Comparison of ENCODE assay signal across 24 cellular contexts in genomic region chr12:2187195-2187963, GRCh38.
"Had no signal": no experiment of that assay in that cellular context is flagged by ENCODE, and none has a peak within 500 bp of the region (broad histone marks: within the 10 kb centered on the region; RNA-seq: fewer than 3 reads in every experiment).

No MANE protein-coding gene starts in this region.

- H3K4me3 Mint-ChIP-seq: activated CD8-positive, alpha-beta T cell treated with anti-CD3 and anti-CD28 coated beads, Interleukin-2, amount 10 ng/mL, durations not matched to agents 7 days and 5 days; activated naive CD4-positive, alpha-beta T cell treated with anti-CD3 and anti-CD28 coated beads, Interleukin-2, amount 50 U/mL, for 24 hours; activated T-helper 1 cell treated with anti-CD3 and anti-CD28 coated beads, Interleukin-12 subunit alpha, Interleukin-12 subunit beta, Interleukin-2, Interleukin-4 antibody, amounts not matched to agents 30 ng/mL and 10 ng/mL and 1 ng/mL, durations not matched to agents 14 hours and 24 hours and 36 hours; brain; dendritic cell treated with granulocyte-macrophage colony-stimulating factor and Interleukin-4, amounts not matched to agents 40 ng/mL and 50 ng/mL, for 4 days; natural killer cell treated with Interleukin-12 subunit alpha and Interleukin-12 subunit beta and Interleukin-15 and Interleukin-18, amount 100 ng/mL, for 72 hours; stimulated activated naive CD8-positive, alpha-beta T cell treated with anti-CD3 and anti-CD28 coated beads, Interleukin-15, amount 100 ng/mL, for 72 hours; T-helper 2 cell treated with Interferon-gamma antibody and Interleukin-4, amounts not matched to agents 5 μg/mL and 100 μg/mL, for 36 hours had no signal

- H3K36me3 ChIP-seq: left lung, neutrophil, ovary, prostate gland, tibial artery, WERI-Rb-1 had no signal

- DNase-seq: activated CD4-positive, alpha-beta T cell treated with anti-CD3 and anti-CD28 coated beads for 1 hour; activated CD4-positive, alpha-beta T cell treated with anti-CD3 and anti-CD28 coated beads, Interleukin-2, amount 50 U/mL, for 1 hour; activated CD8-positive, alpha-beta T cell treated with anti-CD3 and anti-CD28 coated beads, Interleukin-2, amount 10 ng/mL, durations not matched to agents 7 days and 5 days; activated gamma-delta T cell treated with Interleukin-2 at 50 U/mL for 16 hours; anterior cingulate cortex; caudate nucleus; effector CD4-positive, alpha-beta T cell; foreskin keratinocyte; hippocampal formation; kidney glomerular epithelial cell; left lung; ovary; stimulated activated CD4-positive, alpha-beta T cell treated with anti-CD3 and anti-CD28 coated beads, Interleukin-1b, Interleukin-23, amount 100 ng/mL, for 48 hours; stimulated activated naive CD8-positive, alpha-beta T cell treated with anti-CD3 and anti-CD28 coated beads, Interleukin-15, amount 100 ng/mL, for 72 hours; tibial artery; WERI-Rb-1 had no signal

- H3K27ac Mint-ChIP-seq: activated CD8-positive, alpha-beta T cell treated with anti-CD3 and anti-CD28 coated beads, Interleukin-2, amount 10 ng/mL, durations not matched to agents 7 days and 5 days; activated naive CD4-positive, alpha-beta T cell treated with anti-CD3 and anti-CD28 coated beads, Interleukin-2, amount 50 U/mL, for 24 hours; activated T-helper 1 cell treated with anti-CD3 and anti-CD28 coated beads, Interleukin-12 subunit alpha, Interleukin-12 subunit beta, Interleukin-2, Interleukin-4 antibody, amounts not matched to agents 30 ng/mL and 10 ng/mL and 1 ng/mL, durations not matched to agents 14 hours and 24 hours and 36 hours; brain; dendritic cell treated with granulocyte-macrophage colony-stimulating factor and Interleukin-4, amounts not matched to agents 40 ng/mL and 50 ng/mL, for 4 days; T-helper 2 cell treated with Interferon-gamma antibody and Interleukin-4, amounts not matched to agents 5 μg/mL and 100 μg/mL, for 36 hours had no signal

- H3K4me1 ChIP-seq: foreskin keratinocyte, left lung, prostate gland had no signal

- H3K27ac ChIP-seq: foreskin keratinocyte, left lung, neutrophil, ovary, prostate gland, tibial artery, WERI-Rb-1 had no signal

- H3K9me3 Mint-ChIP-seq: activated naive CD4-positive, alpha-beta T cell treated with anti-CD3 and anti-CD28 coated beads, Interleukin-2, amount 50 U/mL, for 24 hours; activated T-helper 1 cell treated with anti-CD3 and anti-CD28 coated beads, Interleukin-12 subunit alpha, Interleukin-12 subunit beta, Interleukin-2, Interleukin-4 antibody, amounts not matched to agents 30 ng/mL and 10 ng/mL and 1 ng/mL, durations not matched to agents 14 hours and 24 hours and 36 hours; brain; dendritic cell treated with granulocyte-macrophage colony-stimulating factor and Interleukin-4, amounts not matched to agents 40 ng/mL and 50 ng/mL, for 4 days; natural killer cell treated with Interleukin-12 subunit alpha and Interleukin-12 subunit beta and Interleukin-15 and Interleukin-18, amount 100 ng/mL, for 72 hours; stimulated activated naive CD8-positive, alpha-beta T cell treated with anti-CD3 and anti-CD28 coated beads, Interleukin-15, amount 100 ng/mL, for 72 hours; T-helper 2 cell treated with Interferon-gamma antibody and Interleukin-4, amounts not matched to agents 5 μg/mL and 100 μg/mL, for 36 hours had no signal

- H3K27me3 ChIP-seq: foreskin keratinocyte, neutrophil, ovary, tibial artery had no signal

- ATAC-seq: activated CD8-positive, alpha-beta T cell treated with anti-CD3 and anti-CD28 coated beads, Interleukin-2, amount 10 ng/mL, durations not matched to agents 7 days and 5 days; foreskin keratinocyte; left lung; natural killer cell treated with Interleukin-12 subunit alpha and Interleukin-12 subunit beta and Interleukin-15 and Interleukin-18, amount 100 ng/mL, for 72 hours; stimulated activated naive CD8-positive, alpha-beta T cell treated with anti-CD3 and anti-CD28 coated beads, Interleukin-15, amount 100 ng/mL, for 72 hours had no signal

- H3K36me3 Mint-ChIP-seq: activated naive CD4-positive, alpha-beta T cell treated with anti-CD3 and anti-CD28 coated beads, Interleukin-2, amount 50 U/mL, for 24 hours; brain; natural killer cell treated with Interleukin-12 subunit alpha and Interleukin-12 subunit beta and Interleukin-15 and Interleukin-18, amount 100 ng/mL, for 72 hours had no signal

- H3K9me3 ChIP-seq: left lung, neutrophil, ovary, prostate gland, tibial artery had no signal

- H3K4me3 ChIP-seq: left lung, ovary, prostate gland, tibial artery had no signal

- H3K27me3 Mint-ChIP-seq: brain; dendritic cell treated with granulocyte-macrophage colony-stimulating factor and Interleukin-4, amounts not matched to agents 40 ng/mL and 50 ng/mL, for 4 days; stimulated activated naive CD8-positive, alpha-beta T cell treated with anti-CD3 and anti-CD28 coated beads, Interleukin-15, amount 100 ng/mL, for 72 hours had no signal
